ENCODE assay signal across 23 cellular contexts in the genomic region with DNA sequence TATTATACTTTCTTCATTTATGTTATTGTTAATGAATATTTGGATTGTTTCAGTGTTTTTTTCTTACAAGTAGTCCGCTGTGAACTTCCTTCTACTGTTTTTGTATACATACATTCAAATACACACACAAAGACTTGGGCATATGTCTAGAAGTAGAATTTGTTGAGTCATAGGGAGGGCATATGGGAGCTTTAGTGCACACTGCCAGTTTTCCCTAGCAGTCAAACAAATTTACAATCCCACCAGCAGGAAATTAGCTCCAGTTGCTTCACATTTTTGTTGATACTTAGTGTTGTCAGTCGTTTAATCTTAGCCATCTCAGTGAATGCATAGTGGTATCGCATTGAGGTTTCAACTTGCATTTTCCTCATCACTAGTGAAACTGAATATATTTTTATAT.
"Had no signal": no experiment of that assay in that cellular context is flagged by ENCODE, and none has a peak within 500 bp of the region (broad histone marks: within the 10 kb centered on the region; RNA-seq: fewer than 3 reads in every experiment).

No MANE protein-coding gene starts in this region.

- H3K4me1 ChIP-seq: thyroid gland had no signal

- DNase-seq: activated CD4-positive, alpha-beta memory T cell treated with anti-CD3 and anti-CD28 coated beads, Interleukin-2, amount 10 ng/mL, durations not matched to agents 7 days and 5 days; activated CD4-positive, alpha-beta T cell treated with anti-CD3 and anti-CD28 coated beads for 48 hours; activated CD4-positive, CD25-positive, alpha-beta regulatory T cell; activated CD8-positive, alpha-beta memory T cell treated with anti-CD3 and anti-CD28 coated beads, Interleukin-2, amount 10 ng/mL, durations not matched to agents 7 days and 5 days; activated naive CD4-positive, alpha-beta T cell; activated naive CD8-positive, alpha-beta T cell treated with anti-CD3 and anti-CD28 coated beads for 36 hours; activated T-cell treated with anti-CD3 and anti-CD28 coated beads, Interleukin-2, amount 50 U/mL, for 1 hour; amygdala; dorsolateral prefrontal cortex; head of caudate nucleus; kidney; retina; stimulated activated CD4-positive, alpha-beta T cell treated with anti-CD3 and anti-CD28 coated beads, Interleukin-12 subunit alpha, Interleukin-12 subunit beta, amount 100 ng/mL, for 4 hours; stimulated activated CD4-positive, alpha-beta T cell treated with anti-CD3 and anti-CD28 coated beads, Interleukin-1b, Interleukin-23, amount 100 ng/mL, for 48 hours; stimulated activated CD8-positive, alpha-beta memory T cell treated with anti-CD3 and anti-CD28 coated beads, Interleukin-4, amount 100 ng/mL, for 48 hours; stimulated activated naive CD4-positive, alpha-beta T cell treated with Interleukin-2 at 50 U/mL for 16 hours; thyroid gland had no signal

- H3K36me3 ChIP-seq: thyroid gland had no signal

- H3K9me3 ChIP-seq: thyroid gland had no signal

- H3K27me3 ChIP-seq: dorsolateral prefrontal cortex, thyroid gland had no signal

- ATAC-seq: activated CD8-positive, alpha-beta memory T cell treated with anti-CD3 and anti-CD28 coated beads, Interleukin-2, amount 10 ng/mL, durations not matched to agents 7 days and 5 days; activated T-helper 17 cell treated with anti-CD3 and anti-CD28 coated beads, Interleukin-2, amount 50 U/mL, for 72 hours; left lobe of liver; natural killer cell treated with Interleukin-12 subunit alpha and Interleukin-12 subunit beta and Interleukin-15 and Interleukin-18, amount 100 ng/mL, for 72 hours had no signal

- FAIRE-seq: colon, frontal cortex, kidney had no signal

- H3K4me3 ChIP-seq: dorsolateral prefrontal cortex, lung, thyroid gland had no signal

- H3K27ac ChIP-seq: dorsolateral prefrontal cortex, thyroid gland had no signal
